In genomic region chr15:73633111-73633990, GRCh38 we compare ENCODE assay signal across 1 cellular context.
TF ChIP-seq lines count a peak whose summit lies in the region.

Gene NPTN, minus strand, starts transcription at chr15:73633389. Its CDS starts 174 bp downstream, at chr15:73633215.

TF ChIP-seq in K562, 482 proteins besides CTCF, POLR2A, EP300 and RAD21 (continued from another document and continues in another):
- TF ChIP-seq ZHX1 (conservative IDR thresholded peaks at IDR 0.05; ENCODE audit: low read length) (peak; percentile 84), ZNF551 (CRISPR knock-in tag; IDR thresholded peaks at IDR 0.05) (no peak), CLOCK (CRISPR knock-in tag; IDR thresholded peaks at IDR 0.05; ENCODE audit: borderline replicate concordance) (peak; percentile 97), TAF7 (tag; IDR thresholded peaks at IDR 0.05) (peak; percentile 77; the same call in 1 of the 2 replicates), CREM (IDR thresholded peaks at IDR 0.05; ENCODE audit: low read depth) (peak; percentile 40; the same call in 1 of the 2 replicates), SMARCA4 (IDR thresholded peaks at IDR 0.05) (peak; percentile 31; the same call in 1 of the 2 replicates), HDAC2 (IDR thresholded peaks at IDR 0.05) (peak; percentile 22; the same call in 1 of the 2 replicates), BDP1 (IDR thresholded peaks at IDR 0.05; ENCODE audit: insufficient read depth, insufficient read length) (no peak), TEAD2 (tag; IDR thresholded peaks at IDR 0.05) (no peak), ZNF239 (CRISPR knock-in tag; IDR thresholded peaks at IDR 0.05) (0 out of 2 replicates have a peak, but pooled peaks have one; percentile 18), OTX1 (CRISPR knock-in tag; IDR thresholded peaks at IDR 0.05) (peak; percentile 93), TRIM28 (IDR thresholded peaks at IDR 0.05) (no peak), MITF (IDR thresholded peaks at IDR 0.05) (peak; percentile 72; the same call in 1 of the 2 replicates), HNRNPLL (IDR thresholded peaks at IDR 0.05; ENCODE audit: low read depth, low read length, poor library complexity, severe bottlenecking) (no peak), ZBTB33 (CRISPR knock-in tag; IDR thresholded peaks at IDR 0.05) (no peak), ZNF174 (CRISPR knock-in tag; IDR thresholded peaks at IDR 0.05) (no peak), KDM4B (IDR thresholded peaks at IDR 0.05; ENCODE audit: borderline replicate concordance in 2 of 2, low read depth in 1 of 2) (0 out of 4 replicates have a peak, but pooled peaks of 1 of the 2 experiments have one; percentile 15), ZBTB2 (IDR thresholded peaks at IDR 0.05) (0 out of 2 replicates have a peak, but pooled peaks have one; percentile 16), PTRF (tag; IDR thresholded peaks at IDR 0.05) (no peak), CREB1 (IDR thresholded peaks at IDR 0.05) (no peak; the same call in 1 of the 2 replicates), CREB1 (CRISPR knock-in tag; IDR thresholded peaks at IDR 0.05) (peak; percentile 48; the same call in 1 of the 2 replicates), ZNF217 (CRISPR knock-in tag; IDR thresholded peaks at IDR 0.05) (no peak), TOE1 (IDR thresholded peaks at IDR 0.05; ENCODE audit: borderline replicate concordance) (peak; percentile 98), TOE1 (CRISPR knock-in tag; IDR thresholded peaks at IDR 0.05; ENCODE audit: borderline replicate concordance, low read depth) (no peak), ZFX (CRISPR knock-in tag; IDR thresholded peaks at IDR 0.05) (peak; percentile 59), HMGN3 (IDR thresholded peaks at IDR 0.05; ENCODE audit: borderline replicate concordance, extremely low read depth, insufficient read length, low read depth, low read length) (peak; percentile 59), HDAC1 (IDR thresholded peaks at IDR 0.05) (peak in 1 of 2 experiments; percentile 35; a peak in 1 of 4 replicates), ZNF175 (CRISPR knock-in tag; IDR thresholded peaks at IDR 0.05; ENCODE audit: low read depth) (0 out of 2 replicates have a peak, but pooled peaks have one; percentile 21), ZKSCAN3 (CRISPR knock-in tag; IDR thresholded peaks at IDR 0.05) (no peak), ZNF253 (CRISPR knock-in tag; conservative IDR thresholded peaks at IDR 0.05) (no peak), ZNF639 (CRISPR knock-in tag; conservative IDR thresholded peaks at IDR 0.05 in 1 of 2, IDR thresholded peaks at IDR 0.05 in 1 of 2) (peak in 1 of 2 experiments; percentile 33; a peak in 1 of 4 replicates), NCOA1 (IDR thresholded peaks at IDR 0.05; ENCODE audit: low read depth) (0 out of 2 replicates have a peak, but pooled peaks have one; percentile 17), NRF1 (conservative IDR thresholded peaks at IDR 0.05 in 1 of 2, IDR thresholded peaks at IDR 0.05 in 1 of 2) (peak; percentile 73 to 78), DPF2 (IDR thresholded peaks at IDR 0.05) (no peak), NFIC (IDR thresholded peaks at IDR 0.05) (0 out of 2 replicates have a peak, but pooled peaks have one; percentile 8), E2F4 (CRISPR knock-in tag; IDR thresholded peaks at IDR 0.05; ENCODE audit: low read depth) (0 out of 2 replicates have a peak, but pooled peaks have one; percentile 21), CXXC5 (CRISPR knock-in tag; IDR thresholded peaks at IDR 0.05) (peak; percentile 88), TCFL5 (CRISPR knock-in tag; conservative IDR thresholded peaks at IDR 0.05) (no peak), NFRKB (IDR thresholded peaks at IDR 0.05; ENCODE audit: low read depth) (0 out of 2 replicates have a peak, but pooled peaks have one; percentile 51), L3MBTL2 (IDR thresholded peaks at IDR 0.05) (peak; percentile 94), ZSCAN32 (CRISPR knock-in tag; IDR thresholded peaks at IDR 0.05) (no peak), HMG20A (CRISPR knock-in tag; conservative IDR thresholded peaks at IDR 0.05) (no peak), VEZF1 (CRISPR knock-in tag; IDR thresholded peaks at IDR 0.05) (peak; percentile 88), TFE3 (CRISPR knock-in tag; IDR thresholded peaks at IDR 0.05) (peak; percentile 98), USF1 (CRISPR knock-in tag; IDR thresholded peaks at IDR 0.05) (peak; percentile 100), PKNOX1 (IDR thresholded peaks at IDR 0.05) (peak; percentile 52), ZNF695 (CRISPR knock-in tag; IDR thresholded peaks at IDR 0.05) (no peak)
